Comparison of ENCODE assay signal across 25 cellular contexts in genomic region chr15:74976159-74976558, GRCh38. TPM values are rescaled to one million over a fixed set of nuclear protein-coding genes. Genes with fewer than 3 reads are reported as not detected.
DNase-seq lines count a peak whose midpoint lies in the region; ATAC-seq and TF ChIP-seq lines count a peak whose summit lies in the region.
"Had no signal": no experiment of that assay in that cellular context is flagged by ENCODE, and none has a peak within 500 bp of the region (broad histone marks: within the 10 kb centered on the region; RNA-seq: fewer than 3 reads in every experiment).

No MANE protein-coding gene starts in this region.

- H3K36me3 Mint-ChIP-seq in chondrocyte (ENCODE audit: low read depth) (no peaks in the 10 kb centered on the region), osteocyte (ENCODE audit: unreplicated experiment) (no peaks in the 10 kb centered on the region)
- H3K36me3 Mint-ChIP-seq: activated naive CD8-positive, alpha-beta T cell treated with anti-CD3 and anti-CD28 coated beads, Interleukin-2, amount 10 ng/mL, durations not matched to agents 7 days and 5 days; naive thymus-derived CD8-positive, alpha-beta T cell; T-cell had no signal

- TF ChIP-seq CTCF in LNCaP clone FGC (IDR thresholded peaks at IDR 0.05; ENCODE audit: control insufficient read depth, extremely low read depth, insufficient read depth): peak; percentile 35
- TF ChIP-seq CTCF in chondrocyte (IDR thresholded peaks at IDR 0.05): peak; percentile 31
- peak; percentile 7 for TF ChIP-seq CTCF in osteocyte (IDR thresholded peaks at IDR 0.05)

- ATAC-seq in GM19035 (IDR thresholded peaks at IDR 0.05; ENCODE audit: unreplicated experiment): no peak
- ATAC-seq: left cardiac atrium; naive thymus-derived CD8-positive, alpha-beta T cell; T-cell had no signal

- peak; percentile 3 for DNase-seq in NCI-H146 (lab: John Stamatoyannopoulos, UW)
- no peak for DNase-seq in NCI-H146 treated with DMSO at 0.1 percent for 48 hours (lab: John Stamatoyannopoulos, UW; ENCODE audit: unreplicated experiment)
- DNase-seq in LNCaP clone FGC (ENCODE audit: low read depth): no peak
- DNase-seq in chondrocyte (ENCODE audit: low spot score): no peak
- DNase-seq in osteocyte (ENCODE audit: extremely low spot score, unreplicated experiment): no peak
- no peak for DNase-seq in stimulated activated naive CD4-positive, alpha-beta T cell treated with Interleukin-2 at 50 U/mL for 16 hours (lab: John Stamatoyannopoulos, UW)
- DNase-seq in putamen (ENCODE audit: low spot score): no peak
- DNase-seq: 8988T; activated CD4-positive, alpha-beta T cell treated with anti-CD3 and anti-CD28 coated beads, Interleukin-2, amount 50 U/mL, for 1 hour; activated CD8-positive, alpha-beta memory T cell treated with anti-CD3 and anti-CD28 coated beads, Interleukin-2, amount 50 U/mL, for 48 hours; activated naive CD8-positive, alpha-beta T cell treated with anti-CD3 and anti-CD28 coated beads, Interleukin-2, amount 10 ng/mL, durations not matched to agents 7 days and 5 days; AML-193; DMS79 treated with DMSO at 0.1 percent for 48 hours; effector memory CD4-positive, alpha-beta T cell; head of caudate nucleus; left cardiac atrium; naive thymus-derived CD8-positive, alpha-beta T cell; NCI-H1417 treated with DMSO at 0.1 percent for 48 hours; NCI-H2171; NCI-H526; SHP77; stomach; T-cell had no signal

- H3K9me3 Mint-ChIP-seq in chondrocyte (ENCODE audit: low read depth) (no peaks in the 10 kb centered on the region), osteocyte (ENCODE audit: unreplicated experiment) (no peaks in the 10 kb centered on the region)
- H3K9me3 Mint-ChIP-seq: activated naive CD8-positive, alpha-beta T cell treated with anti-CD3 and anti-CD28 coated beads, Interleukin-2, amount 10 ng/mL, durations not matched to agents 7 days and 5 days; naive thymus-derived CD8-positive, alpha-beta T cell; T-cell had no signal

- no peak overlapping the region for H3K4me3 ChIP-seq in LNCaP clone FGC (ENCODE audit: low read depth, low read length)
- H3K4me3 ChIP-seq: stomach, tibial nerve had no signal

- no peak overlapping the region for H3K27ac Mint-ChIP-seq in chondrocyte (ENCODE audit: unreplicated experiment)
- no peak overlapping the region for H3K27ac Mint-ChIP-seq in osteocyte (ENCODE audit: unreplicated experiment)
- H3K27ac Mint-ChIP-seq: activated naive CD8-positive, alpha-beta T cell treated with anti-CD3 and anti-CD28 coated beads, Interleukin-2, amount 10 ng/mL, durations not matched to agents 7 days and 5 days; naive thymus-derived CD8-positive, alpha-beta T cell; T-cell had no signal

- H3K4me3 Mint-ChIP-seq in chondrocyte (ENCODE audit: unreplicated experiment): no peak overlapping the region
- H3K4me3 Mint-ChIP-seq in osteocyte (ENCODE audit: unreplicated experiment): no peak overlapping the region
- H3K4me3 Mint-ChIP-seq: activated naive CD8-positive, alpha-beta T cell treated with anti-CD3 and anti-CD28 coated beads, Interleukin-2, amount 10 ng/mL, durations not matched to agents 7 days and 5 days; naive thymus-derived CD8-positive, alpha-beta T cell; T-cell had no signal

- H3K4me1 Mint-ChIP-seq in chondrocyte (ENCODE audit: low read depth) (no peaks in the 10 kb centered on the region), osteocyte (ENCODE audit: unreplicated experiment) (no peaks in the 10 kb centered on the region)

- H3K27me3 Mint-ChIP-seq in chondrocyte (ENCODE audit: low read depth): peaks cover 6% of the 10 kb centered on the region
- peaks cover 16% of the 10 kb centered on the region for H3K27me3 Mint-ChIP-seq in osteocyte (ENCODE audit: unreplicated experiment)

RNA-seq across cellular contexts. Expression of gene SCAMP5, which starts 19.2 kb away (rescaled TPM):
- 20.6 to 29.3 TPM (median 22.4 TPM) in 3 replicates for total RNA-seq in chondrocyte
- 23.5 and 24.1 TPM in 2 replicates for total RNA-seq in osteocyte

RNA-seq across cellular contexts. Expression of gene RPP25, which starts 19.6 kb away (rescaled TPM):
- total RNA-seq in chondrocyte (12.2 to 17.8 TPM (median 17.7 TPM) in 3 replicates), osteocyte (19.8 and 20.1 TPM in 2 replicates)

RNA-seq across cellular contexts. Expression of gene COX5A, which starts 38.3 kb away (rescaled TPM):
- 126 to 133 TPM (median 131 TPM) in 3 replicates for total RNA-seq in chondrocyte
- total RNA-seq in osteocyte: 152 and 154 TPM in 2 replicates

RNA-seq across cellular contexts. Expression of gene PPCDC, which starts 47.2 kb away (rescaled TPM):
- 7.3 to 12.9 TPM (median 8.7 TPM) in 3 replicates for total RNA-seq in chondrocyte
- 11.9 and 12.7 TPM in 2 replicates for total RNA-seq in osteocyte
